ENCODE assay signal across 38 cellular contexts in genomic region chr3:63841704-63842103, GRCh38. TPM values are rescaled to one million over a fixed set of nuclear protein-coding genes. Genes with fewer than 3 reads are reported as not detected.
"Had no signal": no experiment of that assay in that cellular context is flagged by ENCODE, and none has a peak within 500 bp of the region (broad histone marks: within the 10 kb centered on the region; RNA-seq: fewer than 3 reads in every experiment).

No MANE protein-coding gene starts in this region.

- DNase-seq: Karpas-422, Kasumi-1, MG63, MM.1S, MV-4-11, NCI-H1048, NCI-H1092, NCI-H1092 treated with DMSO at 0.1 percent for 48 hours, NCI-H1105, NCI-H1105 treated with DMSO at 0.1 percent for 48 hours, NCI-H1417, NCI-H1417 treated with DMSO at 0.1 percent for 48 hours, NCI-H1436, NCI-H1436 treated with DMSO at 0.1 percent for 48 hours, NCI-H146, NCI-H1694, NCI-H1694 treated with DMSO at 0.1 percent for 48 hours, NCI-H187, NCI-H187 treated with DMSO at 0.1 percent for 48 hours, NCI-H1930, NCI-H2029, NCI-H2029 treated with DMSO at 0.1 percent for 48 hours, NCI-H2081, NCI-H2081 treated with DMSO at 0.1 percent for 48 hours, NCI-H2107, NCI-H2171, NCI-H2171 treated with DMSO at 0.1 percent for 48 hours, NCI-H2227 treated with DMSO at 0.1 percent for 48 hours, NCI-H226, NCI-H345, NCI-H446, NCI-H446 treated with DMSO at 0.1 percent for 48 hours, NCI-H510A, NCI-H510A treated with DMSO at 0.1 percent for 48 hours had no signal

- H3K9me3 ChIP-seq: MG63 had no signal

- H3K27me3 ChIP-seq: MG63 had no signal

- H3K4me3 ChIP-seq: MG63 had no signal

- H3K27ac ChIP-seq: KMS-11 had no signal

RNA-seq across cellular contexts. Expression of gene C3orf49, which starts 22.6 kb away (rescaled TPM):
- total RNA-seq: LHCN-M2, M059J, MCF 10A had no signal
